Comparison of ENCODE assay signal across 8 cellular contexts in the genomic region with DNA sequence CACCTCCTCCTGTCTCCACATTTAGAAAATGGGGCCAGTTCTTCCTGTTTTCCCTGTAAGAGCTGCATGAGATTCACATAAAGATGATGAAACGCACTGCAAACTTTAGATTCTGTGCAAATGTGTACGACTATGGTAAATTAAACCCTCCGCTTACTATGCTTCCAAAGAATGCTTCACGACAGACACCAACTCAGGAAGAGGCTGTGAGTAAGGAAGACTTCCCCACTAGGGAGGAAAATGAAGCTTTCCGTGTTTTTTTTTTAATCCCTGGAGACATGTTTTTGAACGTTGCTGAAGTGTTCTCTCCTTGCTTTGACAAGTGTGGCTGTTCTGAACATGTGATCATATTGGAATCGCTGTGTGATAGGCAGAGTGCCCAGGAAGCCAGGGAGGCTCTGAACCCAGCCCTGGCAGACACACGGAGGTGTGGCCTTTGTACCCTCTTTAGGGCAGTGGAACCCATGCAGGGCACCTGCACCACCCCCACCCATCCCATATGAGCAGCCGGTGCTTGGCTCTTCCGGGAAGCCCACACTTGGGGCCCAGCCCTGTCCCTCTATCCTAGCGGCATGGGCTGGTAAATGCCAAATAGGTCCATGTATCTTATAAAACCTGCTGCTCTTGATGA. TPM values are rescaled to one million over a fixed set of nuclear protein-coding genes. Genes with fewer than 3 reads are reported as not detected.
DNase-seq lines count a peak whose midpoint lies in the region; ATAC-seq and TF ChIP-seq lines count a peak whose summit lies in the region.

No MANE protein-coding gene starts in this region.

- no peaks in the 10 kb centered on the region for H3K9me3 Mint-ChIP-seq in osteocyte (ENCODE audit: unreplicated experiment)

- H3K27ac Mint-ChIP-seq in osteocyte (ENCODE audit: unreplicated experiment) = peak overlapping the region; percentile 98

- H3K4me3 ChIP-seq in H7 (ENCODE audit: insufficient read depth, low read depth, low read length) = no peak overlapping the region

- no peaks in the 10 kb centered on the region for H3K27me3 ChIP-seq in H7 (ENCODE audit: control insufficient read depth, insufficient read depth, low read length)

- peak overlapping the region; percentile 56 for H3K4me3 Mint-ChIP-seq in osteocyte (ENCODE audit: unreplicated experiment)

- H3K27me3 Mint-ChIP-seq in osteocyte (ENCODE audit: unreplicated experiment) = no peaks in the 10 kb centered on the region

- H3K36me3 ChIP-seq in H7 (replicated peaks; ENCODE audit: control insufficient read depth, insufficient read depth, low read length) = no peaks in the 10 kb centered on the region

- no peak for TF ChIP-seq CTCF in osteocyte (IDR thresholded peaks at IDR 0.05)

- in situ Hi-C loops in ACHN (cut with HindIII; ENCODE audit: low pct_ligation_motif_present, low pct_unique_long_range_greater_than_20kb, low sequenced_read_pairs) = no loop called here

- H3K36me3 Mint-ChIP-seq in osteocyte (ENCODE audit: unreplicated experiment) = peaks cover 5% of the 10 kb centered on the region

- no peak for ATAC-seq in GM21717 (IDR thresholded peaks at IDR 0.05; ENCODE audit: unreplicated experiment)

- DNase-seq in GM03348 (ENCODE audit: low spot score) = peak; percentile 59
- DNase-seq in SW480 (ENCODE audit: low spot score) = peak; percentile 95
- DNase-seq in dermis blood vessel endothelial cell = peak; percentile 48
- no peak for DNase-seq in osteocyte (ENCODE audit: extremely low spot score, unreplicated experiment)
- DNase-seq in NCI-H1105 (lab: John Stamatoyannopoulos, UW) = no peak
- DNase-seq in H7 = no peak
- DNase-seq in ACHN = no peak

- H3K4me1 Mint-ChIP-seq in osteocyte (ENCODE audit: unreplicated experiment) = peaks cover 80% of the 10 kb centered on the region

RNA-seq across cellular contexts. Expression of a gene that starts 7.5 kb away (rescaled TPM):
- 15.5 and 33.6 TPM in 2 replicates for total RNA-seq in dermis blood vessel endothelial cell
- total RNA-seq in osteocyte = 105 and 114 TPM in 2 replicates
- 0.31 and 0.63 TPM in 2 replicates for total RNA-seq in H7 (2014; rRNA removed; shearing (Covaris generic))

RNA-seq across cellular contexts. Expression of a gene that starts 10.9 kb away (rescaled TPM):
- 50.2 and 56.9 TPM in 2 replicates for total RNA-seq in dermis blood vessel endothelial cell
- 53.1 and 55.1 TPM in 2 replicates for total RNA-seq in osteocyte
- 67.1 and 73.1 TPM in 2 replicates for total RNA-seq in H7 (2014; rRNA removed; shearing (Covaris generic))

Comparison
In these comparisons a context has a peak if more than half of its experiments do, and no peak if none do; other contexts are left out.
1. DNase-seq: peak in GM03348 (single experiment), SW480 (single experiment) and dermis blood vessel endothelial cell (single experiment); none in osteocyte (single experiment), NCI-H1105 (single experiment), H7 (single experiment) and ACHN (single experiment).
2. RNA of a gene that starts 7.5 kb away (total RNA-seq): 105 to 114 TPM in osteocyte and 15.5 to 33.6 TPM in dermis blood vessel endothelial cell; 0.31 to 0.63 TPM in H7; every median in the first group is over 10 times any median in the second.